ENCODE assay signal across 15 cellular contexts in the genomic region with DNA sequence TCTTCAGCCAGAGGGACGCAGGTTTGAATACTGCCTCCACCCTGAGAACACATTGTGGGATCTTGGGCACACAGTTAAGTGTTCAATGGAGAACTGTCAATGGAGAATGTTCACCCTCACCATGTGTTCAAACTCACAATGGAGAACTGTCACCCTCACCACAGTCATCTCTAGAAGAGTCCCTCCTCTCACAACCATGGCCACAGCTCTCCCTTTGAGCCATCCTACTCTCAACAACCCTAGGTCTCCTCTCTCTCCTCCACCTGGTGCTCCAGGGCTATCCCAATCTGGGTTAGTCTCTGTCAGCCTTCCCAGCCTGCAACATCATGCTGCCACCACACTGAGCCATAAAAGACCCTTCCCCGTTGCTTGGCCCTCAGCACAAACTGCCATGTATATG. TPM values are rescaled to one million over a fixed set of nuclear protein-coding genes. Genes with fewer than 3 reads are reported as not detected.
DNase-seq lines count a peak whose midpoint lies in the region; ATAC-seq and TF ChIP-seq lines count a peak whose summit lies in the region.
"Had no signal": no experiment of that assay in that cellular context is flagged by ENCODE, and none has a peak within 500 bp of the region (broad histone marks: within the 10 kb centered on the region; RNA-seq: fewer than 3 reads in every experiment).

No MANE protein-coding gene starts in this region.

- ATAC-seq in GM18511 (IDR thresholded peaks at IDR 0.05; ENCODE audit: unreplicated experiment) (peak; percentile 34), GM21381 (IDR thresholded peaks at IDR 0.05; ENCODE audit: unreplicated experiment) (peak; percentile 38), HG02885 (IDR thresholded peaks at IDR 0.05; ENCODE audit: poor library complexity, unreplicated experiment) (peak; percentile 60)

- H3K36me3 ChIP-seq in Peyer's patch: no peaks in the 10 kb centered on the region

- no peaks in the 10 kb centered on the region for H3K27me3 ChIP-seq in Peyer's patch

- no peaks in the 10 kb centered on the region for H3K36me3 Mint-ChIP-seq in activated naive CD8-positive, alpha-beta T cell treated with anti-CD3 and anti-CD28 coated beads for 36 hours

- peaks cover 62% of the 10 kb centered on the region for H3K27me3 Mint-ChIP-seq in activated naive CD8-positive, alpha-beta T cell treated with anti-CD3 and anti-CD28 coated beads for 36 hours

- no peak overlapping the region for H3K4me3 Mint-ChIP-seq in activated naive CD8-positive, alpha-beta T cell treated with anti-CD3 and anti-CD28 coated beads for 36 hours

- no peak for DNase-seq in activated naive CD8-positive, alpha-beta T cell treated with anti-CD3 and anti-CD28 coated beads for 36 hours
- no peak for DNase-seq in Peyer's patch
- DNase-seq in NCI-H2196 (lab: John Stamatoyannopoulos, UW; ENCODE audit: unreplicated experiment): no peak
- no peak for DNase-seq in cerebellar cortex (ENCODE audit: low spot score)
- DNase-seq in NCI-H510A treated with DMSO at 0.1 percent for 48 hours (lab: John Stamatoyannopoulos, UW): no peak
- DNase-seq: NCI-H146, OCI-M1 had no signal

- no peak for TF ChIP-seq CTCF in Peyer's patch (IDR thresholded peaks at IDR 0.05)

- TF ChIP-seq POLR2A in Peyer's patch (IDR thresholded peaks at IDR 0.05): no peak

- peaks cover 19% of the 10 kb centered on the region for H3K4me1 Mint-ChIP-seq in activated naive CD8-positive, alpha-beta T cell treated with anti-CD3 and anti-CD28 coated beads for 36 hours

- H3K4me3 ChIP-seq in Peyer's patch: no peak overlapping the region
- H3K4me3 ChIP-seq: coronary artery, lung had no signal

- no peaks in the 10 kb centered on the region for H3K4me1 ChIP-seq in Peyer's patch

- no peaks in the 10 kb centered on the region for H3K9me3 ChIP-seq in Peyer's patch

- no peaks in the 10 kb centered on the region for H3K9me3 Mint-ChIP-seq in activated naive CD8-positive, alpha-beta T cell treated with anti-CD3 and anti-CD28 coated beads for 36 hours

- no peak overlapping the region for H3K27ac ChIP-seq in Peyer's patch
- H3K27ac ChIP-seq: coronary artery, SK-N-MC had no signal

- H3K27ac Mint-ChIP-seq in activated naive CD8-positive, alpha-beta T cell treated with anti-CD3 and anti-CD28 coated beads for 36 hours: peak overlapping the region; percentile 30

RNA-seq across cellular contexts. Expression of gene HAND1, which starts 36.3 kb away (rescaled TPM):
- not detected for total RNA-seq in activated naive CD8-positive, alpha-beta T cell treated with anti-CD3 and anti-CD28 coated beads for 36 hours
- 1 to 10 TPM in 1 of 4 donors, under 1 TPM in 1, not detected in 2; 0.54 to 1.8 TPM for total RNA-seq in Peyer's patch
- total RNA-seq: epithelial cell of proximal tubule, NCI-H460 had no signal
